Comparison of ENCODE assay signal across 14 cellular contexts in genomic region chr1:86504130-86504479, GRCh38. TPM values are rescaled to one million over a fixed set of nuclear protein-coding genes. Genes with fewer than 3 reads are reported as not detected.
A peak's percentile ranks its signal among the peaks of the same experiment; 100 is the strongest.
DNase-seq lines count a peak whose midpoint lies in the region; ATAC-seq and TF ChIP-seq lines count a peak whose summit lies in the region.
"Had no signal": no experiment of that assay in that cellular context is flagged by ENCODE, and none has a peak within 500 bp of the region (broad histone marks: within the 10 kb centered on the region; RNA-seq: fewer than 3 reads in every experiment).

No MANE protein-coding gene starts in this region.

- H3K9me3 ChIP-seq in esophagus (ENCODE audit: control insufficient read depth in 2 of 2, insufficient read depth in 1 of 2, low read depth in 1 of 2, low read length in 1 of 2) (no peaks in the 10 kb centered on the region), vagina (no peaks in the 10 kb centered on the region)
- H3K9me3 ChIP-seq: Peyer's patch had no signal

- ATAC-seq in Right ventricle myocardium inferior: peak; percentile 56
- ATAC-seq: activated naive CD4-positive, alpha-beta T cell treated with anti-CD3 and anti-CD28 coated beads, Interleukin-2, amount 50 U/mL, for 72 hours had no signal

- WGBS in esophagus, 2 donors: 38 to 52% methylated on average over 9 of the region's 9 CpGs

- no peak for TF ChIP-seq CTCF in vagina (IDR thresholded peaks at IDR 0.05)

- intact Hi-C loops in Right ventricle myocardium inferior (cut with DNase I) (loop anchor here (2.0 to 10.0 kb wide), 3 partner anchors 123 to 241 kb away; partner anchors contain the start of gene SH3GLB1), cardiac septum (cut with DNase I) (loop anchor here (5.0 to 10.0 kb wide), 3 partner anchors 122 to 581 kb away; partner anchors contain the start of gene SH3GLB1), vagina (cut with DNase I) (loop anchor here (10.0 kb wide), 1 partner anchor 109 kb away; the partner anchor contains the start of gene ODF2L)

- H3K27me3 ChIP-seq in esophagus (ENCODE audit: control insufficient read depth in 1 of 2, insufficient read depth in 2 of 2, low read length in 2 of 2) (no peaks in the 10 kb centered on the region), vagina (no peaks in the 10 kb centered on the region)
- H3K27me3 ChIP-seq: Peyer's patch had no signal

- H3K4me3 ChIP-seq in esophagus (ENCODE audit: low read depth in 1 of 2, low read length in 2 of 2) (no peak overlapping the region), vagina (peak overlapping the region; percentile 27 to 28)

- TF ChIP-seq POLR2A in vagina (IDR thresholded peaks at IDR 0.05): no peak

- H3K27ac ChIP-seq in esophagus (ENCODE audit: low read depth in 2 of 2, low read length in 1 of 2) (peak overlapping the region; percentile 82 to 83), vagina (peak overlapping the region; percentile 69)

- peaks cover 0 to 11% of the 10 kb centered on the region in 2 donors for H3K4me1 ChIP-seq in esophagus (ENCODE audit: control insufficient read depth in 2 of 2, insufficient read depth in 2 of 2, low read length in 1 of 2)
- peaks cover 21% of the 10 kb centered on the region for H3K4me1 ChIP-seq in vagina

- DNase-seq in Right ventricle myocardium inferior (ENCODE audit: missing footprints) (no peak), cardiac septum (ENCODE audit: low spot score) (no peak), midbrain (lab: John Stamatoyannopoulos, UW) (peak; percentile 41), vagina (ENCODE audit: extremely low spot score in 2 of 2) (no peak), occipital lobe (lab: John Stamatoyannopoulos, UW) (no peak), GF-D8 (lab: John Stamatoyannopoulos, UW) (no peak)
- DNase-seq in NK-92 treated with Interleukin-12 subunit alpha and Interleukin-12 subunit beta, amount 100 ng/mL, for 24 hours (lab: John Stamatoyannopoulos, UW): no peak
- DNase-seq: activated CD4-positive, CD25-positive, alpha-beta regulatory T cell; NCI-H1417 treated with DMSO at 0.1 percent for 48 hours; stimulated activated CD4-positive, alpha-beta T cell treated with anti-CD3 and anti-CD28 coated beads, Interleukin-12 subunit alpha, Interleukin-12 subunit beta, amount 100 ng/mL, for 4 hours had no signal

- no peaks in the 10 kb centered on the region for H3K36me3 ChIP-seq in esophagus (ENCODE audit: control insufficient read depth in 2 of 2, insufficient read depth in 2 of 2, low read length in 1 of 2)
- no peaks in the 10 kb centered on the region for H3K36me3 ChIP-seq in vagina
- H3K36me3 ChIP-seq: Peyer's patch had no signal

RNA-seq across cellular contexts. Expression of gene CLCA1, which starts 35.4 kb away (rescaled TPM):
- total RNA-seq in Right ventricle myocardium inferior (not detected), cardiac septum (not detected), vagina (not detected), occipital lobe (0.16 TPM)
- under 1 TPM in 1 of 2 donors, not detected in 1; 0.10 TPM for polyA plus RNA-seq in esophagus
- total RNA-seq: activated naive CD4-positive, alpha-beta T cell treated with anti-CD3 and anti-CD28 coated beads, Interleukin-2, amount 50 U/mL, for 72 hours; liver had no signal
- polyA plus RNA-seq: liver had no signal

RNA-seq across cellular contexts. Expression of gene CLCA4, which starts 42.8 kb away (rescaled TPM):
- total RNA-seq in Right ventricle myocardium inferior: not detected
- 0.13 TPM for total RNA-seq in cardiac septum
- polyA plus RNA-seq in esophagus: 100 to 1,000 TPM; 306 to 356 TPM
- total RNA-seq in vagina: 44.0 TPM
- not detected for total RNA-seq in occipital lobe
- total RNA-seq: activated naive CD4-positive, alpha-beta T cell treated with anti-CD3 and anti-CD28 coated beads, Interleukin-2, amount 50 U/mL, for 72 hours; liver had no signal

Comparison
In these comparisons a context has a peak if more than half of its experiments do, and no peak if none do; other contexts are left out.
1. H3K4me3 ChIP-seq: peak in vagina (2 of 2); none in esophagus (0 of 2).
2. RNA of gene CLCA4, which starts 42.8 kb away (total RNA-seq): 44.0 TPM in vagina (single experiment); 0.13 TPM in cardiac septum (single experiment), not detected in Right ventricle myocardium inferior (single experiment) and not detected in occipital lobe (single experiment); every median in the first group is over 10 times any median in the second.